ENCODE assay signal across 10 cellular contexts in genomic region chr1:3501856-3502665, GRCh38. TPM values are rescaled to one million over a fixed set of nuclear protein-coding genes. Genes with fewer than 3 reads are reported as not detected.
DNase-seq lines count a peak whose midpoint lies in the region; TF ChIP-seq lines count a peak whose summit lies in the region.
"Had no signal": no experiment of that assay in that cellular context is flagged by ENCODE, and none has a peak within 500 bp of the region (broad histone marks: within the 10 kb centered on the region; RNA-seq: fewer than 3 reads in every experiment).

No MANE protein-coding gene starts in this region.

- no peak overlapping the region for H3K9ac ChIP-seq in neural progenitor cell

- peaks cover 2% of the 10 kb centered on the region for H3K27me3 Mint-ChIP-seq in neural progenitor cell (ENCODE audit: insufficient read depth, low read depth)

- H3K36me3 Mint-ChIP-seq in neural progenitor cell, result no peaks in the 10 kb centered on the region

- H3K27me3 ChIP-seq in SJCRH30 (peaks cover 40% of the 10 kb centered on the region), esophagus muscularis mucosa (no peaks in the 10 kb centered on the region), neural progenitor cell (no peaks in the 10 kb centered on the region)

- no peaks in the 10 kb centered on the region for H3K9me3 Mint-ChIP-seq in neural progenitor cell

- H4K20me1 ChIP-seq in neural progenitor cell (ENCODE audit: low read depth), result peaks cover 46% of the 10 kb centered on the region

- intact Hi-C loops in esophagus muscularis mucosa (cut with DNase I), result no loop called here

- TF ChIP-seq CTCF in esophagus muscularis mucosa (IDR thresholded peaks at IDR 0.05) (no peak), neural progenitor cell (IDR thresholded peaks at IDR 0.05) (no peak)

- 70% methylated on average over 15 of the region's 26 CpGs for WGBS in esophagus muscularis mucosa

- no peak for TF ChIP-seq POLR2A in esophagus muscularis mucosa (IDR thresholded peaks at IDR 0.05; ENCODE audit: low read depth)

- H3K4me2 ChIP-seq in neural progenitor cell, result no peak overlapping the region

- H3K4me3 ChIP-seq in SJCRH30 (no peak overlapping the region), esophagus muscularis mucosa (no peak overlapping the region), neural progenitor cell (no peak overlapping the region)

- H3K79me2 ChIP-seq in neural progenitor cell (ENCODE audit: low read depth), result no peaks in the 10 kb centered on the region

- no peaks in the 10 kb centered on the region for H3K9me3 ChIP-seq in SJCRH30 (replicated peaks)
- no peaks in the 10 kb centered on the region for H3K9me3 ChIP-seq in esophagus muscularis mucosa
- no peaks in the 10 kb centered on the region for H3K9me3 ChIP-seq in neural progenitor cell (ENCODE audit: low read depth)

- H3K27ac Mint-ChIP-seq in neural progenitor cell, result no peak overlapping the region

- H3K36me3 ChIP-seq in SJCRH30 (no peaks in the 10 kb centered on the region), esophagus muscularis mucosa (peaks cover 0 to 28% (median 0%) of the 10 kb centered on the region in 4 donors), neural progenitor cell (no peaks in the 10 kb centered on the region)

- H2AFZ ChIP-seq in neural progenitor cell (replicated peaks), result no peak overlapping the region

- H3K4me1 ChIP-seq in SJCRH30 (no peaks in the 10 kb centered on the region), esophagus muscularis mucosa (peaks cover 0 to 18% (median 5%) of the 10 kb centered on the region in 4 donors), neural progenitor cell (no peaks in the 10 kb centered on the region)

- no peak for TF ChIP-seq EP300 in esophagus muscularis mucosa (IDR thresholded peaks at IDR 0.05)

- no peak overlapping the region for H3K27ac ChIP-seq in SJCRH30
- H3K27ac ChIP-seq in esophagus muscularis mucosa (replicated peaks in 1 of 4), result no peak overlapping the region
- no peak overlapping the region for H3K27ac ChIP-seq in neural progenitor cell
- H3K27ac ChIP-seq: 22Rv1 had no signal

- DNase-seq in DMS 273 (lab: John Stamatoyannopoulos, UW; ENCODE audit: unreplicated experiment) (peak; percentile 70), DMS 273 treated with DMSO at 0.1 percent for 48 hours (lab: John Stamatoyannopoulos, UW) (no peak), SJCRH30 (peak; percentile 71), esophagus muscularis mucosa (ENCODE audit: extremely low spot score) (peak; percentile 95), neural progenitor cell (ENCODE audit: low spot score) (peak; percentile 92), SIG-M5 treated with dmso at 0.1 percent for 504 hours (lab: John Stamatoyannopoulos, UW; ENCODE audit: unreplicated experiment) (no peak), retina (no peak), SHP77 treated with DMSO at 0.1 percent for 48 hours (lab: John Stamatoyannopoulos, UW) (no peak)

- H3F3A ChIP-seq in neural progenitor cell (ENCODE audit: low read depth), result no peaks in the 10 kb centered on the region

- no peak overlapping the region for H3K4me3 Mint-ChIP-seq in neural progenitor cell

- no peaks in the 10 kb centered on the region for H3K4me1 Mint-ChIP-seq in neural progenitor cell

RNA-seq across cellular contexts. Expression of gene ARHGEF16, which starts 47.6 kb away (rescaled TPM):
- 0.18 and 0.57 TPM in 2 replicates for total RNA-seq in SJCRH30 (2014; rRNA removed; shearing (Covaris generic))
- total RNA-seq in esophagus muscularis mucosa (under 1 TPM; 0.42 to 0.98 (median 0.69) TPM), neural progenitor cell (ENCODE audit: low replicate concordance) (1.3 and 7.8 TPM in 2 replicates)
- total RNA-seq: LHCN-M2 had no signal

Comparison
In these comparisons a context has a peak if more than half of its experiments do, and no peak if none do; other contexts are left out.
1. DNase-seq: peak in DMS 273 (single experiment), SJCRH30 (2 of 2), esophagus muscularis mucosa (single experiment) and neural progenitor cell (single experiment); none in DMS 273 treated with DMSO at 0.1 percent for 48 hours (single experiment), SIG-M5 treated with dmso at 0.1 percent for 504 hours (single experiment), retina (single experiment) and SHP77 treated with DMSO at 0.1 percent for 48 hours (single experiment).